8 cellular contexts compared by ENCODE assay signal in the genomic region with DNA sequence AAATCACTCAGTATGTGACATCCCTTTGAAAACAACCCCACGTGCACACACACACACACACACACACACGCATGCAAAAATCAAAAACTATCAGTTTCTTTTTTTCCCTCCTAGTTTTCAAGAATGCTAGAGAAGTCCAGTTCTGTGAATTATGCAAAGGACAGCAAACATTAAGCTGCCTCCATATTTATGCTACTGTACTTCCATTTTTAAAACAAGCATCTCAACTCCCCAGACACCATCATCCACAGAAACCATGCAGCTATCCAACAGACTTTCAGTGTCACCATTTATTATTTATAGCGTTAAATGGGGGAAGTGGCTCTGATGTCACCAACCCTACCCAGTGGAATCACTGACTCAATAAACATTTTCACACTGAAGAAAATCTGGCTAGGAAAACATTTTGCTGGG. TPM values are rescaled to one million over a fixed set of nuclear protein-coding genes. Genes with fewer than 3 reads are reported as not detected.
DNase-seq lines count a peak whose midpoint lies in the region; ATAC-seq and TF ChIP-seq lines count a peak whose summit lies in the region.

No MANE protein-coding gene starts in this region.

- TF ChIP-seq EP300 in sigmoid colon (IDR thresholded peaks at IDR 0.05) = no peak

- no peak for TF ChIP-seq CTCF in WI38 (IDR thresholded peaks at IDR 0.05; ENCODE audit: low read depth, low read length)
- TF ChIP-seq CTCF in esophagus squamous epithelium (IDR thresholded peaks at IDR 0.05) = no peak
- no peak for TF ChIP-seq CTCF in sigmoid colon (IDR thresholded peaks at IDR 0.05)

- H3K27ac ChIP-seq in esophagus squamous epithelium = peak overlapping the region; percentile 94 to 98 (median 96)
- H3K27ac ChIP-seq in sigmoid colon = peak overlapping the region; percentile 92 to 99 (median 98)

- TF ChIP-seq POLR2A in esophagus squamous epithelium (IDR thresholded peaks at IDR 0.05) = no peak
- TF ChIP-seq POLR2A in sigmoid colon (IDR thresholded peaks at IDR 0.05) = no peak

- ATAC-seq in HG03095 (IDR thresholded peaks at IDR 0.05; ENCODE audit: unreplicated experiment) (no peak), HG03439 (IDR thresholded peaks at IDR 0.05; ENCODE audit: unreplicated experiment) (no peak), GM21390 (IDR thresholded peaks at IDR 0.05; ENCODE audit: unreplicated experiment) (no peak)

- no peaks in the 10 kb centered on the region for H3K9me3 ChIP-seq in esophagus squamous epithelium
- H3K9me3 ChIP-seq in sigmoid colon = no peaks in the 10 kb centered on the region

- H3K36me3 ChIP-seq in esophagus squamous epithelium (no peaks in the 10 kb centered on the region), sigmoid colon (no peaks in the 10 kb centered on the region)

- WGBS in esophagus squamous epithelium, 2 donors = 20 to 31% methylated on average over 3 of the region's 3 CpGs
- 32 to 33% methylated on average over 3 of the region's 3 CpGs for WGBS in sigmoid colon, 2 donors

- H3K4me1 ChIP-seq in esophagus squamous epithelium = peaks cover 26 to 70% (median 43%) of the 10 kb centered on the region in 3 donors
- peaks cover 0 to 58% (median 48%) of the 10 kb centered on the region in 4 donors for H3K4me1 ChIP-seq in sigmoid colon

- DNase-seq in activated naive CD4-positive, alpha-beta T cell treated with Interleukin-2 at 50 U/mL for 16 hours = peak; percentile 15
- DNase-seq in activated naive CD4-positive, alpha-beta T cell (lab: John Stamatoyannopoulos, UW) = no peak
- no peak for DNase-seq in esophagus squamous epithelium (lab: John Stamatoyannopoulos, UW)
- no peak for DNase-seq in sigmoid colon

- intact Hi-C loops in esophagus squamous epithelium (cut with DNase I) = no loop called here
- intact Hi-C loops in sigmoid colon (cut with DNase I) = loop anchor here (5.0 to 10.0 kb wide), 3 partner anchors 93 to 590 kb away; partner anchors contain the start of genes FGF18 and UBTD2

- peak overlapping the region; percentile 81 for H3K4me3 ChIP-seq in WI38 (ENCODE audit: low read depth, low read length)
- peak overlapping the region; percentile 79 to 97 (median 92) for H3K4me3 ChIP-seq in esophagus squamous epithelium
- peak overlapping the region; percentile 79 to 99 (median 96) for H3K4me3 ChIP-seq in sigmoid colon

- H3K27me3 ChIP-seq in esophagus squamous epithelium = no peaks in the 10 kb centered on the region
- H3K27me3 ChIP-seq in sigmoid colon = no peaks in the 10 kb centered on the region

RNA-seq across cellular contexts. Expression of gene FBXW11, which starts 1.6 kb away (rescaled TPM):
- total RNA-seq in esophagus squamous epithelium = 10 to 100 TPM; 43.5 to 63.2 (median 49.0) TPM
- 10 to 100 TPM; 42.9 to 67.1 (median 49.4) TPM for total RNA-seq in sigmoid colon
- 10 to 100 TPM; 14.4 to 19.9 (median 15.6) TPM for polyA plus RNA-seq in sigmoid colon
